In genomic region chr11:79152511-79152910, GRCh38 we compare ENCODE assay signal across 16 cellular contexts.
DNase-seq lines count a peak whose midpoint lies in the region; ATAC-seq and TF ChIP-seq lines count a peak whose summit lies in the region.
"Had no signal": no experiment of that assay in that cellular context is flagged by ENCODE, and none has a peak within 500 bp of the region (broad histone marks: within the 10 kb centered on the region; RNA-seq: fewer than 3 reads in every experiment).

No MANE protein-coding gene starts in this region.

- DNase-seq in astrocyte of the cerebellum (ENCODE audit: low read depth) (peak; percentile 69), islet precursor cell (peak; percentile 17), renal cortical epithelial cell (ENCODE audit: low read depth) (peak; percentile 75), cerebellum (ENCODE audit: low spot score) (no peak), hepatic stellate cell (ENCODE audit: low spot score) (no peak), NCI-H1105 (lab: John Stamatoyannopoulos, UW) (no peak)
- DNase-seq: HFFc6, MG63, NCI-H1092 treated with DMSO at 0.1 percent for 48 hours, NCI-H1694 treated with DMSO at 0.1 percent for 48 hours, NCI-H446 treated with DMSO at 0.1 percent for 48 hours, NCI-H748 treated with DMSO at 0.1 percent for 48 hours, Right ventricle myocardium superior had no signal

- no peak for TF ChIP-seq CTCF in astrocyte of the cerebellum (IDR thresholded peaks at IDR 0.05; ENCODE audit: low read depth, low read length, missing control alignments)

- no peak for ATAC-seq in HG02759 (IDR thresholded peaks at IDR 0.05; ENCODE audit: unreplicated experiment)
- ATAC-seq: HepG2 had no signal

- in situ Hi-C loops in astrocyte of the cerebellum (cut with HindIII; ENCODE audit: low sequenced_read_pairs), result no loop called here

- H3K4me3 ChIP-seq in astrocyte of the cerebellum (ENCODE audit: low read depth, low read length), result no peak overlapping the region
- H3K4me3 ChIP-seq: BLaER1, MG63 had no signal

Comparison
In these comparisons a context has a peak if more than half of its experiments do, and no peak if none do; other contexts are left out.
1. DNase-seq: peak in astrocyte of the cerebellum (single experiment), islet precursor cell (single experiment) and renal cortical epithelial cell (single experiment); none in cerebellum (single experiment), hepatic stellate cell (single experiment) and NCI-H1105 (single experiment).